In the genomic region with DNA sequence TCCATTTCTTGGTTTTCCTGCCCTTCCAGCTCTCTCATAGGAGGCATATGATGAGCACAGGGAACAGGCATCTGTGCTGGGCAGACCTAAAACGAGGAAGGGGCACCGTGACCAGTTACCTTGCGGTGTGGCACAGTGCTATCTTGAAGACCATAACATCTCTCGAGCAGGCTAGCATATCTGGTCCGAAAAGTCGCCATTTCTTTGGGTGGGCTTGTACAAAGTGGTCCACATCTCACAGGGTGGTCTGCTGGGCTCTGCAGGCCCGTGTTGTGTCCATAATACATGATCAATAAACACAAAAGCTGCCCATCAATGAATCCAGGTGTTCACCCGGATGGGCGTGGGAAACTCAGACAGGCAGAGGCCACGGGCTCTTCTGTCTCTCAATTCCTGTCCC, we compare ENCODE assay signal across 18 cellular contexts.
DNase-seq lines count a peak whose midpoint lies in the region; ATAC-seq and TF ChIP-seq lines count a peak whose summit lies in the region.
"Had no signal": no experiment of that assay in that cellular context is flagged by ENCODE, and none has a peak within 500 bp of the region (broad histone marks: within the 10 kb centered on the region; RNA-seq: fewer than 3 reads in every experiment).

No MANE protein-coding gene starts in this region.

- peaks cover 50% of the 10 kb centered on the region for H3K27me3 Mint-ChIP-seq in type B pancreatic cell

- H3K4me3 ChIP-seq in right atrium auricular region: no peak overlapping the region
- H3K4me3 ChIP-seq in left ventricle myocardium inferior: no peak overlapping the region
- H3K4me3 ChIP-seq: A549, GM12878, GM23338 had no signal

- TF ChIP-seq CTCF in right atrium auricular region (IDR thresholded peaks at IDR 0.05) (no peak), left ventricle myocardium inferior (IDR thresholded peaks at IDR 0.05; ENCODE audit: borderline replicate concordance) (no peak), type B pancreatic cell (conservative IDR thresholded peaks at IDR 0.05) (no peak)

- H3K27me3 ChIP-seq in right atrium auricular region: no peaks in the 10 kb centered on the region
- peaks cover 30% of the 10 kb centered on the region for H3K27me3 ChIP-seq in left ventricle myocardium inferior (ENCODE audit: low read depth)

- H3K4me3 Mint-ChIP-seq in type B pancreatic cell: no peak overlapping the region
- H3K4me3 Mint-ChIP-seq: CD4-positive, alpha-beta T cell; CD8-positive, alpha-beta memory T cell; GM23338; H9 had no signal

- intact Hi-C loops in left ventricle myocardium inferior (cut with micrococcal nuclease): no loop called here

- H3K36me3 Mint-ChIP-seq in type B pancreatic cell: no peaks in the 10 kb centered on the region
- H3K36me3 Mint-ChIP-seq: CD8-positive, alpha-beta memory T cell had no signal

- H3K9me3 ChIP-seq in right atrium auricular region: no peaks in the 10 kb centered on the region
- H3K9me3 ChIP-seq in left ventricle myocardium inferior (replicated peaks): no peaks in the 10 kb centered on the region
- H3K9me3 ChIP-seq: A549 had no signal

- no peak overlapping the region for H3K27ac Mint-ChIP-seq in type B pancreatic cell
- H3K27ac Mint-ChIP-seq: CD4-positive, alpha-beta T cell; GM23338; H9 had no signal

- ATAC-seq in HG02840 (IDR thresholded peaks at IDR 0.05; ENCODE audit: low FRiP score, unreplicated experiment): no peak
- ATAC-seq: A549, GM12878, GM23338, HCT116 had no signal

- H3K4me1 ChIP-seq in right atrium auricular region (peaks cover 0 to 7% of the 10 kb centered on the region in 2 donors), left ventricle myocardium inferior (peaks cover 5% of the 10 kb centered on the region)
- H3K4me1 ChIP-seq: A549 had no signal

- DNase-seq in right atrium auricular region (ENCODE audit: low spot score): peak; percentile 32
- DNase-seq in left ventricle myocardium inferior: no peak
- DNase-seq in islet precursor cell: peak; percentile 30
- peak; percentile 25 for DNase-seq in type B pancreatic cell (ENCODE audit: extremely low spot score, unreplicated experiment)
- no peak for DNase-seq in NCI-H2107 (lab: John Stamatoyannopoulos, UW)
- DNase-seq: 8988T; CD4-positive, alpha-beta T cell; CD8-positive, alpha-beta memory T cell; DMS 273 treated with DMSO at 0.1 percent for 48 hours; DMS79; EL; GDM1; H9 had no signal

- H3K4me1 Mint-ChIP-seq in type B pancreatic cell (ENCODE audit: unreplicated experiment): no peaks in the 10 kb centered on the region
- H3K4me1 Mint-ChIP-seq: CD8-positive, alpha-beta memory T cell; H9 had no signal

- no peaks in the 10 kb centered on the region for H3K36me3 ChIP-seq in right atrium auricular region
- H3K36me3 ChIP-seq in left ventricle myocardium inferior: no peaks in the 10 kb centered on the region

- H3K27ac ChIP-seq in right atrium auricular region (no peak overlapping the region), left ventricle myocardium inferior (replicated peaks) (no peak overlapping the region)
- H3K27ac ChIP-seq: A549 had no signal

- no peaks in the 10 kb centered on the region for H3K9me3 Mint-ChIP-seq in type B pancreatic cell
- H3K9me3 Mint-ChIP-seq: CD4-positive, alpha-beta T cell; GM23338 had no signal

Comparison
In these comparisons a context has a peak if more than half of its experiments do, and no peak if none do; other contexts are left out.
1. DNase-seq: peak in right atrium auricular region (single experiment), islet precursor cell (single experiment) and type B pancreatic cell (single experiment); none in left ventricle myocardium inferior (single experiment) and NCI-H2107 (single experiment).